ENCODE assay signal across 18 cellular contexts in the genomic region with DNA sequence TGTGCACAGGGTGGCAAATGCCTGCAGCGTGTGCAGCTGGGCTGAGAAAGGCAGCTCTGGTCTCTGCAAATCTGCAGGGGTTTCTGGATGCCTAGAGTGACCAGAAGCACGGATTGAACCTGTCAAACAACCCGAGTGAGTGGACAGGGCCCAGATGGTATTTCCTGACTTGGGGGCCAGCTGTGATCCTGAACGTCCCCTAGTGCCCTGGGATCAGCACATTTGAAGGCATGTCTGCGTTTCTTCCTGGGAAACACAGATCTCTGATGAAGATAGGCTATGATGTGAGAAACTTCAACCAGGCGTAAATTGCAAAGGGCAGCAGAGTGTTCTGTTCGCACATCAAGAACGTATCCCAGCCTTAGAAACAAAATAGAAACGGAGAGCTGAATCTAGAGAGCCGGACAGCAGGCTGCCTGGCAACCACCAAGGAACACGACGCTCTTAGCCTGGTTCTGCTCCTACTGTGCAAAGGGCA.
A peak's percentile ranks its signal among the peaks of the same experiment; 100 is the strongest.
DNase-seq lines count a peak whose midpoint lies in the region; ATAC-seq, FAIRE-seq and TF ChIP-seq lines count a peak whose summit lies in the region.
"Had no signal": no experiment of that assay in that cellular context is flagged by ENCODE, and none has a peak within 500 bp of the region (broad histone marks: within the 10 kb centered on the region; RNA-seq: fewer than 3 reads in every experiment).

No MANE protein-coding gene starts in this region.

- DNase-seq in SK-N-DZ (ENCODE audit: low spot score) (peak; percentile 28), chondrocyte (ENCODE audit: low spot score) (no peak), neuronal stem cell (ENCODE audit: low spot score) (no peak), endodermal cell (no peak), ovary (no peak)
- DNase-seq: CD8-positive, alpha-beta memory T cell; DMS79; NCI-H1417; NCI-H187 treated with DMSO at 0.1 percent for 48 hours; NCI-H226; NCI-H524; NCI-H82; SIG-M5 had no signal

- H3K9ac ChIP-seq in neuronal stem cell (ENCODE audit: low read depth, low read length, poor library complexity) (peak overlapping the region; percentile 16), endodermal cell (ENCODE audit: extremely low read depth, low read length, poor library complexity, severe bottlenecking) (no peak overlapping the region)
- H3K9ac ChIP-seq: KMS-11 had no signal

- H3K4me1 ChIP-seq in neuronal stem cell (ENCODE audit: control insufficient read depth in 2 of 2, insufficient read depth in 1 of 2, low read depth in 1 of 2, low read length in 2 of 2) (no peaks in the 10 kb centered on the region), endodermal cell (ENCODE audit: control insufficient read depth, insufficient read depth, low read length) (no peaks in the 10 kb centered on the region), ovary (ENCODE audit: insufficient read depth) (no peaks in the 10 kb centered on the region)
- H3K4me1 ChIP-seq: HAP-1 had no signal

- H2BK12ac ChIP-seq in neuronal stem cell (ENCODE audit: low read length): no peak overlapping the region

- no peak overlapping the region for H2BK15ac ChIP-seq in neuronal stem cell (ENCODE audit: low read length)

- H3K36me3 ChIP-seq in neuronal stem cell (replicated peaks in 1 of 2; ENCODE audit: control insufficient read depth in 2 of 2, insufficient read depth in 2 of 2, low read length in 2 of 2) (no peaks in the 10 kb centered on the region), endodermal cell (ENCODE audit: control insufficient read depth, insufficient read depth, low read length) (no peaks in the 10 kb centered on the region), ovary (no peaks in the 10 kb centered on the region)
- H3K36me3 ChIP-seq: HAP-1 had no signal

- no peak overlapping the region for H4K8ac ChIP-seq in neuronal stem cell (ENCODE audit: low read depth, low read length)

- H3K4me3 ChIP-seq in neuronal stem cell (ENCODE audit: low read length in 2 of 2) (no peak overlapping the region), endodermal cell (ENCODE audit: low read length) (no peak overlapping the region), ovary (no peak overlapping the region)
- H3K4me3 ChIP-seq: HAP-1 had no signal

- H3K14ac ChIP-seq in neuronal stem cell (ENCODE audit: low read length): no peak overlapping the region

- TF ChIP-seq POLR2A in ovary (IDR thresholded peaks at IDR 0.05): no peak
- TF ChIP-seq POLR2A in GM18505 (IDR thresholded peaks at IDR 0.05; ENCODE audit: borderline replicate concordance, extremely low read depth, insufficient read depth, insufficient read length): no peak

- H3K27ac ChIP-seq in neuronal stem cell (replicated peaks; ENCODE audit: low read length) (no peak overlapping the region), endodermal cell (ENCODE audit: low read depth, low read length) (no peak overlapping the region), ovary (no peak overlapping the region)
- H3K27ac ChIP-seq: KMS-11 had no signal

- peaks cover 29% of the 10 kb centered on the region for H3K4me1 Mint-ChIP-seq in chondrocyte (ENCODE audit: low read depth)
- H3K4me1 Mint-ChIP-seq in endodermal cell: peaks cover 18% of the 10 kb centered on the region
- H3K4me1 Mint-ChIP-seq: CD8-positive, alpha-beta memory T cell had no signal

- no peaks in the 10 kb centered on the region for H3K79me1 ChIP-seq in neuronal stem cell (ENCODE audit: low read depth, low read length)

- H3K4me3 Mint-ChIP-seq in chondrocyte (ENCODE audit: unreplicated experiment) (no peak overlapping the region), endodermal cell (no peak overlapping the region)
- H3K4me3 Mint-ChIP-seq: CD8-positive, alpha-beta memory T cell had no signal

- H3K9me3 ChIP-seq in neuronal stem cell (replicated peaks in 1 of 2; ENCODE audit: control insufficient read depth in 2 of 2, insufficient read depth in 1 of 2, low read depth in 1 of 2, low read length in 2 of 2) (no peaks in the 10 kb centered on the region), endodermal cell (ENCODE audit: control insufficient read depth, low read length) (peaks cover under 1% of the 10 kb centered on the region), ovary (no peaks in the 10 kb centered on the region)
- H3K9me3 ChIP-seq: HAP-1 had no signal

- H3K9me3 Mint-ChIP-seq in chondrocyte (ENCODE audit: low read depth) (no peaks in the 10 kb centered on the region), endodermal cell (no peaks in the 10 kb centered on the region)
- H3K9me3 Mint-ChIP-seq: CD8-positive, alpha-beta memory T cell had no signal

- no peak overlapping the region for H2AFZ ChIP-seq in neuronal stem cell (ENCODE audit: low read length)

- H3K4me2 ChIP-seq in neuronal stem cell (ENCODE audit: insufficient read depth, low read length, poor library complexity, severe bottlenecking): no peak overlapping the region
- H3K4me2 ChIP-seq: KMS-11 had no signal

- H3K4ac ChIP-seq in neuronal stem cell (ENCODE audit: low read length): no peak overlapping the region

- no CpG with 5 or more reads among the region's 12 CpGs for WGBS in neuronal stem cell (ENCODE audit: extremely low coverage in 2 of 2, insufficient read length in 2 of 2, insufficient replicate concordance in 1 of 2), 2 donors
- WGBS in endodermal cell (ENCODE audit: insufficient coverage in 1 of 2, insufficient read length in 1 of 2), 2 experiments: 88 to 90% methylated on average over 12 of the region's 12 CpGs
- 28 to 43% (median 40%) methylated on average over 12 of the region's 12 CpGs for WGBS in ovary, 3 donors

- intact Hi-C loops in ovary (cut with DNase I): no loop called here

- H4K91ac ChIP-seq in neuronal stem cell (ENCODE audit: low read depth, low read length, poor library complexity): no peak overlapping the region

- no peak overlapping the region for H2AK5ac ChIP-seq in neuronal stem cell (ENCODE audit: low read depth, low read length)

- no peak for ATAC-seq in GM18505 (IDR thresholded peaks at IDR 0.05; ENCODE audit: unreplicated experiment)

- no peak overlapping the region for H3K23ac ChIP-seq in neuronal stem cell (ENCODE audit: low read depth, low read length, poor library complexity)

- no peak for TF ChIP-seq EP300 in ovary (IDR thresholded peaks at IDR 0.05)

- H3K27me3 ChIP-seq in neuronal stem cell (ENCODE audit: control insufficient read depth in 3 of 3, insufficient read depth in 3 of 3, low read depth in 1 of 3, low read length in 3 of 3) (no peaks in the 10 kb centered on the region), endodermal cell (ENCODE audit: control insufficient read depth, insufficient read depth, low read length, poor library complexity, severe bottlenecking) (peaks cover 16% of the 10 kb centered on the region), ovary (no peaks in the 10 kb centered on the region)

- H2BK5ac ChIP-seq in neuronal stem cell (ENCODE audit: low read length): no peak overlapping the region

- peak overlapping the region; percentile 27 for H3K27ac Mint-ChIP-seq in chondrocyte (ENCODE audit: unreplicated experiment)
- H3K27ac Mint-ChIP-seq in endodermal cell: no peak overlapping the region

- H3K27me3 Mint-ChIP-seq in chondrocyte (ENCODE audit: low read depth): no peaks in the 10 kb centered on the region
- peaks cover 30% of the 10 kb centered on the region for H3K27me3 Mint-ChIP-seq in endodermal cell (ENCODE audit: insufficient read depth)

- H3K18ac ChIP-seq in neuronal stem cell (ENCODE audit: low read length): no peak overlapping the region

- no peak overlapping the region for H2BK120ac ChIP-seq in neuronal stem cell (ENCODE audit: low read depth, low read length)

- peak; percentile 98 for FAIRE-seq in islet of Langerhans (lab: Jason Lieb, UNC)
- FAIRE-seq: D721Med had no signal

- no peaks in the 10 kb centered on the region for H3K36me3 Mint-ChIP-seq in chondrocyte (ENCODE audit: low read depth)
- no peaks in the 10 kb centered on the region for H3K36me3 Mint-ChIP-seq in endodermal cell (ENCODE audit: low read depth)
- H3K36me3 Mint-ChIP-seq: CD8-positive, alpha-beta memory T cell had no signal

- TF ChIP-seq CTCF in chondrocyte (IDR thresholded peaks at IDR 0.05) (no peak), endodermal cell (conservative IDR thresholded peaks at IDR 0.05) (no peak), ovary (IDR thresholded peaks at IDR 0.05) (no peak)
